8 cellular contexts compared by ENCODE assay signal in the genomic region with DNA sequence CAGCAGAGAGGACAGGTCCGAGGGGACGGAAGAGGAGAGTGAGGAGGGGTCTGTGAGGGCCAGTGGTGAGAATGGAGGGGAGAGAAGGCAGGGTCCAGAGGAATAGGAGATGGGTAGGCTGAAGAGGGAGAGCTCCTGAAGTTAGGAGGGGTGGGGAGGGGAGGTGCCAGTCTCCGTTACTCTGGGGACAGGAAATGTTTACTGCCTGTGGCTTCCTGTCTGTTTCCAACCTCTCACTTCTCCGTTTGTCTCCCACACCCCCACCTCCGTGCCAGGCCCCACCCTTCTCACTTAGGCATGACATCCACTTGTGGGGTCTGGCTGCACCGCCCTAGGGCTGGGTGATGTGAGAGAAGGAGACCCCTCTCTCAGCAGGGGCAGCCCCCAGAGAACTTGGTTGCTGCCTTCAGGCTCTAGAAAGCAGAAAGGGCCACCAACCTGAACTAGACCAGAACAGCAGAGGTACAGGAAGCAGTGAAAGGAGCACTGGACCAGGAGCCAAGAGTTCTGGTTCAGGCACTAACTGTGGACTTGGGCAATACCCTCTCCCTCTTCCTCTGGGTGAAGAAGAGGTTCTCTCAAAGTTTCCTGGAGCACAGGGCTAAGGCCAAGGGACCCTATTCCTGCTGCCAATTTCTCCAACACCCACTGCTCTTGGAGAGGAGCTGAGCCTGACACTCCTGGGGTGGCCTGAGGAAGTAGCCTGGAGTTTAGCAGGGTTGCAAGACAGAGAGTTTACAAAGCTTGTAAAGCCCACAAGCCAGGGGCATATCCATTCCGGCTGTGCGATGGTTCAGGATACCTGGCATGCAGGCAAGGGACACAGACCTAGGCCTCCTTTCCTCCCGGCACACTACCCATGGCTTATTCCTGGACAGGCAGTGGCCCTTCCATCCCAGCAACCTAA. TPM values are rescaled to one million over a fixed set of nuclear protein-coding genes. Genes with fewer than 3 reads are reported as not detected.
A peak's percentile ranks its signal among the peaks of the same experiment; 100 is the strongest.
DNase-seq lines count a peak whose midpoint lies in the region; ATAC-seq lines count a peak whose summit lies in the region.

No MANE protein-coding gene starts in this region.

- intact Hi-C loops in activated naive CD4-positive, alpha-beta T cell treated with anti-CD3 and anti-CD28 coated beads for 36 hours (cut with micrococcal nuclease): loop anchor here (2.0 to 10.0 kb wide), 5 partner anchors 83 to 1924 kb away; a partner anchor contains a TSS
- intact Hi-C loops in left colon (cut with DNase I, micrococcal nuclease): no loop called here

- no peaks in the 10 kb centered on the region for H3K9me3 Mint-ChIP-seq in activated naive CD4-positive, alpha-beta T cell treated with anti-CD3 and anti-CD28 coated beads for 36 hours

- peak; percentile 59 for ATAC-seq in GM19438 (IDR thresholded peaks at IDR 0.05; ENCODE audit: low read depth, unreplicated experiment)
- ATAC-seq in left colon: peak; percentile 33
- ATAC-seq in HG03457 (IDR thresholded peaks at IDR 0.05; ENCODE audit: unreplicated experiment): no peak

- peak overlapping the region; percentile 96 for H3K27ac Mint-ChIP-seq in activated naive CD4-positive, alpha-beta T cell treated with anti-CD3 and anti-CD28 coated beads for 36 hours

- CTCF ChIA-PET in activated naive CD4-positive, alpha-beta T cell treated with anti-CD3 and anti-CD28 coated beads for 36 hours (lab: Charles Lee): interaction anchor here (1.0 to 14.5 kb wide), 6 partner anchors 13 to 166 kb away, joined by 3 to 257 read pairs (median 8); no protein-coding TSS in a partner anchor

- peaks cover 1% of the 10 kb centered on the region for H3K36me3 Mint-ChIP-seq in activated naive CD4-positive, alpha-beta T cell treated with anti-CD3 and anti-CD28 coated beads for 36 hours (ENCODE audit: low read depth)

- H3K4me1 Mint-ChIP-seq in activated naive CD4-positive, alpha-beta T cell treated with anti-CD3 and anti-CD28 coated beads for 36 hours (ENCODE audit: low read depth): peaks cover 71% of the 10 kb centered on the region

- no peaks in the 10 kb centered on the region for H3K27me3 Mint-ChIP-seq in activated naive CD4-positive, alpha-beta T cell treated with anti-CD3 and anti-CD28 coated beads for 36 hours (ENCODE audit: low read depth)

- peak; percentile 92 for DNase-seq in SIG-M5 treated with dmso at 0.1 percent for 504 hours (lab: John Stamatoyannopoulos, UW; ENCODE audit: unreplicated experiment)
- peak; percentile 76 for DNase-seq in activated naive CD4-positive, alpha-beta T cell treated with anti-CD3 and anti-CD28 coated beads for 36 hours
- peak; percentile 52 to 58 for DNase-seq in left colon
- DNase-seq in stimulated activated CD8-positive, alpha-beta memory T cell treated with anti-CD3 and anti-CD28 coated beads, Interleukin-4, amount 100 ng/mL, for 24 hours (ENCODE audit: low read depth): peak; percentile 50
- DNase-seq in T1000 (lab: John Stamatoyannopoulos, UW): no peak
- no peak for DNase-seq in midbrain (lab: John Stamatoyannopoulos, UW)

- peak overlapping the region; percentile 49 for H3K4me3 Mint-ChIP-seq in activated naive CD4-positive, alpha-beta T cell treated with anti-CD3 and anti-CD28 coated beads for 36 hours

RNA-seq across cellular contexts. Expression of a gene that starts 5.5 kb away (rescaled TPM):
- 10 to 100 TPM; 17.9 to 18.4 TPM for total RNA-seq in activated naive CD4-positive, alpha-beta T cell treated with anti-CD3 and anti-CD28 coated beads for 36 hours
- 10 to 100 TPM; 20.8 to 49.1 TPM for total RNA-seq in left colon

RNA-seq across cellular contexts. Expression of a gene that starts 29.0 kb away (rescaled TPM):
- total RNA-seq in activated naive CD4-positive, alpha-beta T cell treated with anti-CD3 and anti-CD28 coated beads for 36 hours: 1 to 10 TPM in 1 of 2 experiments, under 1 TPM in 1; 0.93 to 1.1 TPM
- total RNA-seq in left colon: 1 to 10 TPM; 4.0 to 8.3 TPM

RNA-seq across cellular contexts. Expression of a gene that starts 49.3 kb away (rescaled TPM):
- total RNA-seq in activated naive CD4-positive, alpha-beta T cell treated with anti-CD3 and anti-CD28 coated beads for 36 hours: 1 to 10 TPM; 1.2 TPM
- under 1 TPM in 1 of 2 donors, not detected in 1; 0.50 TPM for total RNA-seq in left colon

RNA-seq across cellular contexts. Expression of a gene that starts 59.9 kb away (rescaled TPM):
- 1 to 10 TPM; 8.1 to 8.6 TPM for total RNA-seq in activated naive CD4-positive, alpha-beta T cell treated with anti-CD3 and anti-CD28 coated beads for 36 hours
- total RNA-seq in left colon: under 1 TPM in 1 of 2 donors, not detected in 1; 0.67 TPM

Comparison
In these comparisons a context has a peak if more than half of its experiments do, and no peak if none do; other contexts are left out.
1. DNase-seq: peak in SIG-M5 treated with dmso at 0.1 percent for 504 hours (single experiment), activated naive CD4-positive, alpha-beta T cell treated with anti-CD3 and anti-CD28 coated beads for 36 hours (single experiment), left colon (2 of 2) and stimulated activated CD8-positive, alpha-beta memory T cell treated with anti-CD3 and anti-CD28 coated beads, Interleukin-4, amount 100 ng/mL, for 24 hours (single experiment); none in T1000 (single experiment) and midbrain (single experiment).